In genomic region chr14:50311974-50312733, GRCh38 we compare ENCODE assay signal across 1 cellular context.
TF ChIP-seq lines count a peak whose summit lies in the region.

Gene DMAC2L, plus strand, starts transcription at chr14:50312324. Its CDS starts 9,164 bp downstream, at chr14:50321488.
Gene L2HGDH, minus strand, starts transcription at chr14:50312229. Its CDS starts 79 bp downstream, at chr14:50312150.

TF ChIP-seq in HepG2, 621 proteins besides CTCF, POLR2A, EP300 and RAD21 (continued from another document and continues in another):
- no peak; the same call in 1 of the 2 replicates for TF ChIP-seq ZBTB33 (CRISPR knock-in tag; IDR thresholded peaks at IDR 0.05)
- TF ChIP-seq CEBPB (IDR thresholded peaks at IDR 0.05; ENCODE audit: borderline replicate concordance, low read depth, low read length), result no peak
- peak; percentile 73; the same call in 1 of the 2 replicates for TF ChIP-seq ZNF619 (CRISPR knock-in tag; IDR thresholded peaks at IDR 0.05)
- no peak for TF ChIP-seq TCF7L2 (IDR thresholded peaks at IDR 0.05; ENCODE audit: low read depth, low read length)
- TF ChIP-seq SOX13 (IDR thresholded peaks at IDR 0.05), result no peak
- no peak; a peak in 1 of 4 replicates for TF ChIP-seq SOX13 (CRISPR knock-in tag; conservative IDR thresholded peaks at IDR 0.05 in 1 of 2, IDR thresholded peaks at IDR 0.05 in 1 of 2)
- no peak for TF ChIP-seq ARID3A (IDR thresholded peaks at IDR 0.05; ENCODE audit: low read depth, low read length)
- TF ChIP-seq MBD4 (IDR thresholded peaks at IDR 0.05; ENCODE audit: borderline replicate concordance, low read length), result no peak
- no peak for TF ChIP-seq ZHX2 (IDR thresholded peaks at IDR 0.05; ENCODE audit: low read depth)
- no peak for TF ChIP-seq ZHX2 (CRISPR knock-in tag; IDR thresholded peaks at IDR 0.05; ENCODE audit: borderline replicate concordance)
- peak; percentile 89 for TF ChIP-seq ZNF296 (CRISPR knock-in tag; conservative IDR thresholded peaks at IDR 0.05)
- TF ChIP-seq TSC22D2 (CRISPR knock-in tag; IDR thresholded peaks at IDR 0.05; ENCODE audit: borderline replicate concordance), result no peak
- peak; percentile 91 for TF ChIP-seq TFDP1 (CRISPR knock-in tag; IDR thresholded peaks at IDR 0.05; ENCODE audit: borderline replicate concordance)
- peak; percentile 86 for TF ChIP-seq MXD3 (CRISPR knock-in tag; IDR thresholded peaks at IDR 0.05)
- peak; percentile 88 to 95 for TF ChIP-seq HMGXB4 (CRISPR knock-in tag; IDR thresholded peaks at IDR 0.05; ENCODE audit: borderline replicate concordance in 1 of 2, low read depth in 1 of 2)
- no peak for TF ChIP-seq AKNA (CRISPR knock-in tag; IDR thresholded peaks at IDR 0.05; ENCODE audit: borderline replicate concordance)
- no peak for TF ChIP-seq PCBP1 (IDR thresholded peaks at IDR 0.05; ENCODE audit: borderline replicate concordance, low read depth, low read length)
- peak; percentile 71 for TF ChIP-seq GFI1 (CRISPR knock-in tag; IDR thresholded peaks at IDR 0.05; ENCODE audit: borderline replicate concordance)
- TF ChIP-seq ZNF335 (CRISPR knock-in tag; IDR thresholded peaks at IDR 0.05), result 0 out of 2 replicates have a peak, but pooled peaks have one; percentile 80
- TF ChIP-seq ZNF17 (CRISPR knock-in tag; IDR thresholded peaks at IDR 0.05), result 0 out of 2 replicates have a peak, but pooled peaks have one; percentile 82
- TF ChIP-seq ETV5 (CRISPR knock-in tag; IDR thresholded peaks at IDR 0.05; ENCODE audit: borderline replicate concordance), result no peak
- TF ChIP-seq AKAP8 (CRISPR knock-in tag; IDR thresholded peaks at IDR 0.05), result no peak; the same call in 1 of the 2 replicates
- TF ChIP-seq SMARCC2 (IDR thresholded peaks at IDR 0.05), result no peak
- TF ChIP-seq ONECUT2 (CRISPR knock-in tag; IDR thresholded peaks at IDR 0.05), result peak; percentile 23; the same call in 1 of the 2 replicates
- TF ChIP-seq CBX2 (IDR thresholded peaks at IDR 0.05; ENCODE audit: low read depth, low read length), result no peak
- TF ChIP-seq CBX2 (CRISPR knock-in tag; IDR thresholded peaks at IDR 0.05; ENCODE audit: low read depth), result no peak
- TF ChIP-seq ZGPAT (CRISPR knock-in tag; IDR thresholded peaks at IDR 0.05), result peak; percentile 85
- peak; percentile 35; the same call in 1 of the 2 replicates for TF ChIP-seq ZNF12 (CRISPR knock-in tag; IDR thresholded peaks at IDR 0.05)
- TF ChIP-seq TFAP4 (IDR thresholded peaks at IDR 0.05; ENCODE audit: borderline replicate concordance, low read depth), result no peak; the same call in 1 of the 2 replicates
- no peak for TF ChIP-seq GTF3A (CRISPR knock-in tag; conservative IDR thresholded peaks at IDR 0.05)
- peak; percentile 98 for TF ChIP-seq KDM5B (CRISPR knock-in tag; IDR thresholded peaks at IDR 0.05; ENCODE audit: borderline replicate concordance)
- TF ChIP-seq LRRFIP1 (CRISPR knock-in tag; conservative IDR thresholded peaks at IDR 0.05), result no peak
